Comparison of ENCODE assay signal across 19 cellular contexts in genomic region chrX:123487674-123488073, GRCh38.
A peak's percentile ranks its signal among the peaks of the same experiment; 100 is the strongest.
DNase-seq lines count a peak whose midpoint lies in the region; ATAC-seq, FAIRE-seq and TF ChIP-seq lines count a peak whose summit lies in the region.
"Had no signal": no experiment of that assay in that cellular context is flagged by ENCODE, and none has a peak within 500 bp of the region (broad histone marks: within the 10 kb centered on the region; RNA-seq: fewer than 3 reads in every experiment).

No MANE protein-coding gene starts in this region.

- TF ChIP-seq POLR2A in HepG2 (IDR thresholded peaks at IDR 0.05; ENCODE audit: insufficient read depth in 1 of 2, low read depth in 2 of 2, low read length in 2 of 2) (no peak), right lobe of liver (IDR thresholded peaks at IDR 0.05) (no peak), K562 (conservative IDR thresholded peaks at IDR 0.05) (no peak)

- H3K9me1 ChIP-seq in K562 (ENCODE audit: control insufficient read depth, insufficient read depth, low read length), result no peaks in the 10 kb centered on the region

- no peaks in the 10 kb centered on the region for H3K9me3 Mint-ChIP-seq in HFFc6
- H3K9me3 Mint-ChIP-seq: CD4-positive, alpha-beta T cell had no signal

- no peak overlapping the region for H3K4me3 ChIP-seq in HepG2 (replicated peaks in 1 of 3; ENCODE audit: insufficient read depth in 1 of 3, low read depth in 2 of 3, low read length in 3 of 3)
- H3K4me3 ChIP-seq in right lobe of liver, result no peak overlapping the region
- no peak overlapping the region for H3K4me3 ChIP-seq in K562
- H3K4me3 ChIP-seq: BLaER1 treated with 17β-estradiol and CSF1 and Interleukin-3, amounts not matched to agents 10 nM and 100 nM had no signal

- H3K4me2 ChIP-seq in HepG2 (ENCODE audit: low read depth, low read length) (no peak overlapping the region), K562 (ENCODE audit: insufficient read depth, low read length) (no peak overlapping the region)
- H3K4me2 ChIP-seq: BLaER1 treated with 17β-estradiol and CSF1 and Interleukin-3, amounts not matched to agents 10 nM and 100 nM had no signal

- no peak for TF ChIP-seq EP300 in HepG2 (IDR thresholded peaks at IDR 0.05; ENCODE audit: low read depth in 2 of 2, low read length in 2 of 2)
- TF ChIP-seq EP300 in HepG2 (CRISPR knock-in tag; IDR thresholded peaks at IDR 0.05; ENCODE audit: borderline replicate concordance), result no peak
- no peak for TF ChIP-seq EP300 in K562 (IDR thresholded peaks at IDR 0.05; ENCODE audit: low read length)

- H3K36me3 ChIP-seq in HepG2 (replicated peaks in 1 of 2; ENCODE audit: control insufficient read depth in 1 of 2, insufficient read depth in 2 of 2, low read length in 2 of 2) (no peaks in the 10 kb centered on the region), right lobe of liver (no peaks in the 10 kb centered on the region), K562 (ENCODE audit: control insufficient read depth, insufficient read depth, low read length) (no peaks in the 10 kb centered on the region)
- H3K36me3 ChIP-seq: BLaER1 treated with 17β-estradiol and CSF1 and Interleukin-3, amounts not matched to agents 10 nM and 100 nM had no signal

- H3K27ac ChIP-seq in HepG2 (ENCODE audit: extremely low read length, insufficient read depth, low read length) (no peak overlapping the region), right lobe of liver (no peak overlapping the region), K562 (ENCODE audit: extremely low read depth, low read depth, low read length) (no peak overlapping the region)
- H3K27ac ChIP-seq: 22Rv1; BLaER1 treated with 17β-estradiol and CSF1 and Interleukin-3, amounts not matched to agents 10 nM and 100 nM had no signal

- H3K9ac ChIP-seq in HepG2 (ENCODE audit: insufficient read depth, low read depth, low read length), result no peak overlapping the region
- no peak overlapping the region for H3K9ac ChIP-seq in K562 (ENCODE audit: insufficient read depth in 1 of 2, low read depth in 2 of 2, low read length in 2 of 2)
- H3K9ac ChIP-seq: BLaER1 treated with 17β-estradiol and CSF1 and Interleukin-3, amounts not matched to agents 10 nM and 100 nM had no signal

- no peak for ATAC-seq in HepG2
- no peak for ATAC-seq in right lobe of liver
- no peak for ATAC-seq in K562
- no peak for ATAC-seq in GM21529 (IDR thresholded peaks at IDR 0.05; ENCODE audit: unreplicated experiment)
- ATAC-seq in HG02642 (IDR thresholded peaks at IDR 0.05; ENCODE audit: poor library complexity, unreplicated experiment), result no peak
- ATAC-seq in HG03457 (IDR thresholded peaks at IDR 0.05; ENCODE audit: unreplicated experiment), result no peak
- ATAC-seq: HCT116 had no signal

- intact Hi-C loops in HepG2 (cut with micrococcal nuclease; ENCODE audit: unreplicated experiment), result no loop called here
- intact Hi-C loops in right lobe of liver (cut with DNase I), result no loop called here
- intact Hi-C loops in K562 (cut with micrococcal nuclease), result no loop called here

- H3K36me3 Mint-ChIP-seq in HFFc6 (ENCODE audit: low read depth), result no peaks in the 10 kb centered on the region

- BruUV-seq in HepG2 (replicated peaks; lab: Mats Ljungman, UMichigan) (no TSS peak), K562 (replicated peaks; lab: Mats Ljungman, UMichigan) (no TSS peak)

- in situ Hi-C loops in HepG2 (cut with HindIII; ENCODE audit: extremely low pct_ligation_motif_present, low pct_unique_long_range_greater_than_20kb), result no loop called here
- in situ Hi-C loops in K562 (cut with MboI), result no loop called here

- no peaks in the 10 kb centered on the region for H4K20me1 ChIP-seq in HepG2 (ENCODE audit: insufficient read depth, low read length)
- no peaks in the 10 kb centered on the region for H4K20me1 ChIP-seq in K562 (replicated peaks; ENCODE audit: control insufficient read depth, insufficient read depth, low read length)
- H4K20me1 ChIP-seq: BLaER1 treated with 17β-estradiol and CSF1 and Interleukin-3, amounts not matched to agents 10 nM and 100 nM had no signal

- no peak for TF ChIP-seq CTCF in HepG2 (CRISPR knock-in tag; IDR thresholded peaks at IDR 0.05)
- TF ChIP-seq CTCF in right lobe of liver (IDR thresholded peaks at IDR 0.05), result no peak
- no peak for TF ChIP-seq CTCF in HFFc6 (IDR thresholded peaks at IDR 0.05)
- no peak for TF ChIP-seq CTCF in K562 (IDR thresholded peaks at IDR 0.05 in 2 of 3, conservative IDR thresholded peaks at IDR 0.05 in 1 of 3; ENCODE audit: insufficient read depth in 2 of 3, low read depth in 1 of 3, low read length in 3 of 3)

- H3K9me3 ChIP-seq in HepG2 (ENCODE audit: low read length), result no peaks in the 10 kb centered on the region
- no peaks in the 10 kb centered on the region for H3K9me3 ChIP-seq in right lobe of liver
- no peaks in the 10 kb centered on the region for H3K9me3 ChIP-seq in K562 (replicated peaks; ENCODE audit: control insufficient read depth, insufficient read depth, low read depth, low read length)
- H3K9me3 ChIP-seq: BLaER1 treated with 17β-estradiol and CSF1 and Interleukin-3, amounts not matched to agents 10 nM and 100 nM had no signal

- CTCF ChIA-PET in HepG2 (lab: Yijun Ruan, JAX; ENCODE audit: low intra/inter-chr PET ratio, low total read pairs) (no interaction called here), K562 (lab: Yijun Ruan, JAX; ENCODE audit: low intra/inter-chr PET ratio) (no interaction called here)

- H3K4me1 Mint-ChIP-seq in HFFc6 (ENCODE audit: low read depth), result peaks cover 67% of the 10 kb centered on the region

- FAIRE-seq in HepG2 (lab: Jason Lieb, UNC) (no peak), K562 (lab: Jason Lieb, UNC) (no peak)
- FAIRE-seq: G401.6, GM12892, GM19239, H54 had no signal

- H3K27ac Mint-ChIP-seq in HFFc6, result peak overlapping the region; percentile 73
- H3K27ac Mint-ChIP-seq: CD4-positive, alpha-beta T cell had no signal

- no peak for DNase-seq in HepG2 (ENCODE audit: low spot score)
- no peak for DNase-seq in right lobe of liver
- no peak for DNase-seq in HFFc6
- DNase-seq in K562 (ENCODE audit: extremely low read depth in 1 of 4, low spot score in 3 of 4), result no peak
- DNase-seq in NCI-H446 (lab: John Stamatoyannopoulos, UW), result no peak
- DNase-seq: Calu3; CD4-positive, alpha-beta T cell; DMS 273 treated with DMSO at 0.1 percent for 48 hours; KBM-7 had no signal

- TF ChIP-seq RAD21 in HepG2 (CRISPR knock-in tag; IDR thresholded peaks at IDR 0.05), result no peak
- TF ChIP-seq RAD21 in K562 (CRISPR knock-in tag; conservative IDR thresholded peaks at IDR 0.05 in 1 of 2, IDR thresholded peaks at IDR 0.05 in 1 of 2), result no peak

- no peaks in the 10 kb centered on the region; the same call in 1 of the 2 replicates for H3K27me3 Mint-ChIP-seq in HFFc6 (ENCODE audit: insufficient read depth)

- WGBS in HepG2 (ENCODE audit: low lambda C conversion rate), result 31% methylated on average over 3 of the region's 3 CpGs
- WGBS in right lobe of liver (ENCODE audit: insufficient coverage, low coverage, low lambda C conversion rate, missing lambda C conversion rate), result 47% methylated on average over 3 of the region's 3 CpGs
- WGBS in K562 (ENCODE audit: insufficient coverage, low coverage, missing lambda C conversion rate), result 6% methylated on average over 3 of the region's 3 CpGs

- H3K79me2 ChIP-seq in HepG2 (ENCODE audit: insufficient read depth, low read length), result no peaks in the 10 kb centered on the region
- H3K79me2 ChIP-seq in K562 (ENCODE audit: control insufficient read depth, insufficient read depth, low read length), result no peaks in the 10 kb centered on the region

- no peaks in the 10 kb centered on the region for H3K4me1 ChIP-seq in HepG2 (ENCODE audit: insufficient read depth, low read length)
- no peaks in the 10 kb centered on the region for H3K4me1 ChIP-seq in right lobe of liver
- H3K4me1 ChIP-seq in K562 (replicated peaks in 1 of 2; ENCODE audit: control insufficient read depth in 2 of 2, insufficient read depth in 2 of 2, low read length in 2 of 2), result no peaks in the 10 kb centered on the region

- H2AFZ ChIP-seq in HepG2 (ENCODE audit: low read length) (no peak overlapping the region), K562 (ENCODE audit: low read depth, low read length) (no peak overlapping the region)

- peak overlapping the region; percentile 55 for H3K4me3 Mint-ChIP-seq in HFFc6
- H3K4me3 Mint-ChIP-seq: CD4-positive, alpha-beta T cell had no signal

- POLR2A ChIA-PET in HepG2 (lab: Yijun Ruan, JAX) (no interaction called here), K562 (lab: Yijun Ruan, JAX) (no interaction called here)

- H3K27me3 ChIP-seq in HepG2 (ENCODE audit: control insufficient read depth in 1 of 2, insufficient read depth in 2 of 2, low read length in 2 of 2), result no peaks in the 10 kb centered on the region
- H3K27me3 ChIP-seq in right lobe of liver, result no peaks in the 10 kb centered on the region
- H3K27me3 ChIP-seq in K562 (ENCODE audit: control insufficient read depth in 2 of 2, insufficient read depth in 2 of 2, low read length in 2 of 2), result peaks cover 0 to 5% of the 10 kb centered on the region in 2 experiments; a peak in 1 of 5 replicates

TF ChIP-seq in HepG2, 621 proteins besides CTCF, POLR2A, EP300 and RAD21:
- no peak for TF ChIP-seq GATAD2A (CRISPR knock-in tag; IDR thresholded peaks at IDR 0.05)
- TF ChIP-seq ATF7 (IDR thresholded peaks at IDR 0.05), result peak; percentile 86
- TF ChIP-seq ATF7 (CRISPR knock-in tag; IDR thresholded peaks at IDR 0.05), result no peak

TF ChIP-seq in K562, 482 proteins besides CTCF, POLR2A, EP300 and RAD21 (continues in another document):
- TF ChIP-seq E2F3 (CRISPR knock-in tag; IDR thresholded peaks at IDR 0.05), result no peak
- TF ChIP-seq ATF7 (IDR thresholded peaks at IDR 0.05), result peak; percentile 19; the same call in 1 of the 2 replicates
- TF ChIP-seq TAF7 (tag; IDR thresholded peaks at IDR 0.05), result no peak
- TF ChIP-seq ZNF217 (CRISPR knock-in tag; IDR thresholded peaks at IDR 0.05), result no peak
- no peak for TF ChIP-seq IRF2 (CRISPR knock-in tag; IDR thresholded peaks at IDR 0.05)
- no peak for TF ChIP-seq CC2D1A (IDR thresholded peaks at IDR 0.05)
- no peak for TF ChIP-seq SAFB2 (IDR thresholded peaks at IDR 0.05; ENCODE audit: borderline replicate concordance, low read depth, low read length, severe bottlenecking)
- TF ChIP-seq, protein P1, sequence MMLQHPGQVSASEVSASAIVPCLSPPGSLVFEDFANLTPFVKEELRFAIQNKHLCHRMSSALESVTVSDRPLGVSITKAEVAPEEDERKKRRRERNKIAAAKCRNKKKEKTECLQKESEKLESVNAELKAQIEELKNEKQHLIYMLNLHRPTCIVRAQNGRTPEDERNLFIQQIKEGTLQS (IDR thresholded peaks at IDR 0.05), result 0 out of 2 replicates have a peak, but pooled peaks have one; percentile 14
- TF ChIP-seq, protein P1 (CRISPR knock-in tag; conservative IDR thresholded peaks at IDR 0.05), result no peak
